Comparison of ENCODE assay signal across 7 cellular contexts in genomic region chr3:187619461-187619860, GRCh38. TPM values are rescaled to one million over a fixed set of nuclear protein-coding genes. Genes with fewer than 3 reads are reported as not detected.
"Had no signal": no experiment of that assay in that cellular context is flagged by ENCODE, and none has a peak within 500 bp of the region (broad histone marks: within the 10 kb centered on the region; RNA-seq: fewer than 3 reads in every experiment).

No MANE protein-coding gene starts in this region.

- FAIRE-seq: HTR-8/SVneo, K562 had no signal

- DNase-seq: GOT3, HCEC 1CT, IMR-90 had no signal

- H3K4me3 ChIP-seq: K562 had no signal

- ATAC-seq: K562 had no signal

- H3K9me3 Mint-ChIP-seq: H9 had no signal

RNA-seq across cellular contexts. Expression of gene SST, which starts 50.7 kb away (rescaled TPM):
- total RNA-seq: H9, HT-29, IMR-90, K562 had no signal
- polyA plus RNA-seq: IMR-90, K562 had no signal
